ENCODE assay signal across 10 cellular contexts in the genomic region with DNA sequence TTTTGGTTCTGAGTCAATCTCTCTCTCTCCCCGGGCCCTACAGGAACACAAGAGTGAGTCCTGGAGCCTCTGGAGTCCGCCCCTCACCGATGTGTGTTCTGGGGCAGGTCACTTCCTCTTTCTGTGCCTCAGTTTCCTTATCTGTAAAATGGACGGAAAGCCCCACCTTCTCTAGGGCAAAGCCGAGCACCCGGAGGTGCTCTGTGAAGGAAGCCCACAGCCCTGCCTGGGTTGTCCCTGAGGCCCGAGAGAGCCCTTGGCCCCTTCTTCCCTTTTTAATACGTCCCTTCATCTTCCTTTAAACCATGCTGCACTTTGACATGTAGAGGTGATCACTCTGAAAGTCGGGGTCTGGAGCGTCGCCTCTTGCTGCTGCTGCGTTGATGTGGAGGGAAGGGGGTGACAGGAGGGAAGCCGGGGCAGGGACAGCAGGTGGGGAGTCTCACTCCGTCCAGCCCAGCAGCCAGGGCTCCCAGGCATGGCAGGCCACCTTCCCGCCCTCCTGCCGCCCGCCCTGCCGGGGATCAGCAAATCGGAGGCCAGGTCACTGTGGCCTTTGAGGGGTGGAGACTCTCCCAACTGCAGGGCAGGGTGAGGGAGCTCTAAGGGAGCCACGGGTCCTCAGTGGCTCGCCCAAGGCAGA.
DNase-seq lines count a peak whose midpoint lies in the region; ATAC-seq and TF ChIP-seq lines count a peak whose summit lies in the region.
"Had no signal": no experiment of that assay in that cellular context is flagged by ENCODE, and none has a peak within 500 bp of the region (broad histone marks: within the 10 kb centered on the region; RNA-seq: fewer than 3 reads in every experiment).

No MANE protein-coding gene starts in this region.

- no peaks in the 10 kb centered on the region for H3K36me3 Mint-ChIP-seq in CD4-positive, alpha-beta memory T cell
- H3K36me3 Mint-ChIP-seq in activated naive CD8-positive, alpha-beta T cell, result no peaks in the 10 kb centered on the region

- peaks cover 0 to under 1% (median 0%) of the 10 kb centered on the region in 8 donors for H3K9me3 Mint-ChIP-seq in CD4-positive, alpha-beta memory T cell
- no peaks in the 10 kb centered on the region for H3K9me3 Mint-ChIP-seq in activated naive CD8-positive, alpha-beta T cell (ENCODE audit: low read depth)

- DNase-seq in CD4-positive, alpha-beta memory T cell, result no peak
- DNase-seq in omental fat pad (ENCODE audit: low spot score) (peak; percentile 20), retina (no peak), BE2C (no peak), NCI-H146 (lab: John Stamatoyannopoulos, UW) (no peak)
- DNase-seq: NCI-H1417 treated with DMSO at 0.1 percent for 48 hours had no signal

- no peak for ATAC-seq in omental fat pad (ENCODE audit: low FRiP score)

- intact Hi-C loops in CD4-positive, alpha-beta memory T cell (cut with micrococcal nuclease), result loop anchor here (1.0 to 2.0 kb wide), 6 partner anchors 57 to 1119 kb away; no protein-coding TSS in a partner anchor

- peaks cover 43 to 77% (median 57%) of the 10 kb centered on the region in 4 donors for H3K4me1 Mint-ChIP-seq in CD4-positive, alpha-beta memory T cell
- H3K4me1 Mint-ChIP-seq in activated naive CD8-positive, alpha-beta T cell (ENCODE audit: low read depth), result peaks cover 64% of the 10 kb centered on the region

- peak overlapping the region; percentile 69 for H3K27ac ChIP-seq in CD4-positive, alpha-beta memory T cell (ENCODE audit: low read depth, low read length)
- peak overlapping the region; percentile 66 for H3K27ac ChIP-seq in KOPT-K1 (ENCODE audit: low read depth, low read length, poor library complexity, severe bottlenecking)
- H3K27ac ChIP-seq: hepatocyte had no signal

- H3K36me3 ChIP-seq in CD4-positive, alpha-beta memory T cell (ENCODE audit: insufficient read depth, low read length), result no peaks in the 10 kb centered on the region
- H3K36me3 ChIP-seq in KOPT-K1 (ENCODE audit: insufficient read depth, low read length) (no peaks in the 10 kb centered on the region), BE2C (no peaks in the 10 kb centered on the region)
- H3K36me3 ChIP-seq: breast epithelium had no signal

- peak overlapping the region in 4 of 7 donors; percentile 72 to 97 (median 93) for H3K27ac Mint-ChIP-seq in CD4-positive, alpha-beta memory T cell
- peak overlapping the region; percentile 86 for H3K27ac Mint-ChIP-seq in activated naive CD8-positive, alpha-beta T cell

- H3K4me3 Mint-ChIP-seq in CD4-positive, alpha-beta memory T cell, result peak overlapping the region in 2 of 8 donors; percentile 15 to 17
- no peak overlapping the region for H3K4me3 Mint-ChIP-seq in activated naive CD8-positive, alpha-beta T cell

- TF ChIP-seq CTCF in omental fat pad (IDR thresholded peaks at IDR 0.05) (no peak), BE2C (IDR thresholded peaks at IDR 0.05; ENCODE audit: low read depth, low read length) (no peak)

- no peaks in the 10 kb centered on the region for H3K27me3 Mint-ChIP-seq in CD4-positive, alpha-beta memory T cell
- H3K27me3 Mint-ChIP-seq in activated naive CD8-positive, alpha-beta T cell, result peaks cover 2% of the 10 kb centered on the region

- no peaks in the 10 kb centered on the region for H3K9me3 ChIP-seq in CD4-positive, alpha-beta memory T cell (ENCODE audit: control insufficient read depth in 1 of 2, low read length in 2 of 2)
- H3K9me3 ChIP-seq in KOPT-K1 (ENCODE audit: insufficient read depth, low read length, poor library complexity, severe bottlenecking) (no peaks in the 10 kb centered on the region), BE2C (no peaks in the 10 kb centered on the region)
- H3K9me3 ChIP-seq: breast epithelium had no signal

- POLR2A ChIA-PET in CD4-positive, alpha-beta memory T cell (lab: Charles Lee; ENCODE audit: partially characterized antibody), result interaction anchor here (0.6 to 3.8 kb wide), 3 partner anchors 57 to 136 kb away, joined by 3 to 59 read pairs (median 29); partner anchors contain the start of gene ID2

- CTCF ChIA-PET in CD4-positive, alpha-beta memory T cell (lab: Charles Lee; ENCODE audit: partially characterized antibody), result interaction anchor here (0.8 to 1.8 kb wide), 7 partner anchors 10 to 820 kb away, joined by 3 to 10 read pairs (median 5); no protein-coding TSS in a partner anchor

- no peak overlapping the region for H3K4me3 ChIP-seq in CD4-positive, alpha-beta memory T cell (ENCODE audit: low read length in 2 of 2)
- H3K4me3 ChIP-seq in BE2C (ENCODE audit: low read depth, low read length), result no peak overlapping the region
- H3K4me3 ChIP-seq: breast epithelium, hepatocyte had no signal

- peaks cover 65% of the 10 kb centered on the region for H3K4me1 ChIP-seq in CD4-positive, alpha-beta memory T cell (ENCODE audit: insufficient read depth, low read length)
- peaks cover 22% of the 10 kb centered on the region for H3K4me1 ChIP-seq in BE2C
- H3K4me1 ChIP-seq: breast epithelium had no signal

- no peaks in the 10 kb centered on the region for H3K27me3 ChIP-seq in CD4-positive, alpha-beta memory T cell (ENCODE audit: insufficient read depth, low read length)
- no peaks in the 10 kb centered on the region for H3K27me3 ChIP-seq in BE2C
- H3K27me3 ChIP-seq: breast epithelium, hepatocyte had no signal
